Comparison of ENCODE assay signal across 2 cellular contexts in the genomic region with DNA sequence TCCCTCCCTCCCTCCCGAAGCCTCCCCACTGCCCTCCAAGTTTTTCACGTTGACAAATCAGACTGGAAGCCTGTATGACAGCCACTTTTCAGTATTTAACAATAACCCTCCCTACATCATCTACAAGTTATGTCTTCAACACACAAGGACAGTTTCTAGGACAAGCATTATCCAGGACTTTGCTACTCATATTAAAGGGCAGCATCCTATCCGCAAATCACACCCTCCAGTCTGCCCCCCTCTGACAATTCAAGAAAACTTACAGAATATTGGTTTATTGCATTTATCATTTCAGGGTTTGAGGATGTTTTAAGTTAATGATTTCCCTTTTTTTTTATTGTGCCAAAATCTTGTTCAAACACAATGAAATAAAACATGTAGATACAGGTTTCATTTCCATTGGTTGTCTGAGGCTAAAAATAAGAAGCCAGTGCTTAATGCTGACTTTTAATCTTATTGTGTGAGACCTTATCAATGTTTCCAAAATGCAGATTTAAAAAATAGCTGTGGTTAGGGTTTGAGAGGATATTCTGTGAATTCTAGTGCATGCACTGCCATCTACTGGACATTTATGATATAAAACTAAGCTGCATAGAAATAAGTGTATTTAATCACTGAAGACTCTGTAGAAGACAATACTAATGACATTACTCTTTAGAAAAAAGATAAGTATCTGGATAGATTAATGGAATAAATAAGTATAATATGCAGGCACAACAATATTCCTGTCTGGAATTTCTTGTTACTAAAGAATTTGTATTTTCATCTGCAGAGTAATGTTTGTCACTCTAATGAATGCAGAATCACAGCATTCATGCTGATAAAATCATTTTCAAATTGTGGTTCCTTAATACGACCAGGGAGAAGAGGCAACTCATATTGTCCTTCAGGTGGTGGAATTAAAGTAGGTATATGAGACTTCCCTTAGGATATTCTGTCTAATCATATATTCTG.
TF ChIP-seq lines count a peak whose summit lies in the region.

No MANE protein-coding gene starts in this region.

TF ChIP-seq in HEK293, 187 proteins besides CTCF, POLR2A, EP300 and RAD21:
- 0 out of 2 replicates have a peak, but pooled peaks have one; percentile 28 for TF ChIP-seq GFI1B (tag by site-specific recombination; IDR thresholded peaks at IDR 0.05)
- peak; percentile 47 for TF ChIP-seq ZNF660 (tag by site-specific recombination; IDR thresholded peaks at IDR 0.05)
- peak; percentile 96 for TF ChIP-seq ZNF654 (tag by site-specific recombination; IDR thresholded peaks at IDR 0.05; ENCODE audit: low read depth)
- TF ChIP-seq, protein P1, sequence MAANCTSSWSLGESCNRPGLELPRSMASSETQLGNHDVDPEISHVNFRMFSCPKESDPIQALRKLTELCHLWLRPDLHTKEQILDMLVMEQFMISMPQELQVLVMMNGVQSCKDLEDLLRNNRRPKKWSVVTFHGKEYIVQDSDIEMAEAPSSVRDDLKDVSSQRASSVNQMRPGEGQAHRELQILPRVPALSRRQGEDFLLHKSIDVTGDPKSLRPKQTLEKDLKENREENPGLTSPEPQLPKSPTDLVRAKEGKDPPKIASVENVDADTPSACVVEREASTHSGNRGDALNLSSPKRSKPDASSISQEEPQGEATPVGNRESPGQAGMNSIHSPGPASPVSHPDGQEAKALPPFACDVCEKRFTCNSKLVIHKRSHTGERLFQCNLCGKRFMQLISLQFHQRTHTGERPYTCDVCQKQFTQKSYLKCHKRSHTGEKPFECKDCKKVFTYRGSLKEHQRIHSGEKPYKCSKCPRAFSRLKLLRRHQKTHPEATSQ (tag by site-specific recombination; IDR thresholded peaks at IDR 0.05), result no peak
- no peak for TF ChIP-seq ZNF324 (tag by site-specific recombination; IDR thresholded peaks at IDR 0.05)
- no peak for TF ChIP-seq ZNF416 (tag by site-specific recombination; IDR thresholded peaks at IDR 0.05)
- TF ChIP-seq, protein P2, sequence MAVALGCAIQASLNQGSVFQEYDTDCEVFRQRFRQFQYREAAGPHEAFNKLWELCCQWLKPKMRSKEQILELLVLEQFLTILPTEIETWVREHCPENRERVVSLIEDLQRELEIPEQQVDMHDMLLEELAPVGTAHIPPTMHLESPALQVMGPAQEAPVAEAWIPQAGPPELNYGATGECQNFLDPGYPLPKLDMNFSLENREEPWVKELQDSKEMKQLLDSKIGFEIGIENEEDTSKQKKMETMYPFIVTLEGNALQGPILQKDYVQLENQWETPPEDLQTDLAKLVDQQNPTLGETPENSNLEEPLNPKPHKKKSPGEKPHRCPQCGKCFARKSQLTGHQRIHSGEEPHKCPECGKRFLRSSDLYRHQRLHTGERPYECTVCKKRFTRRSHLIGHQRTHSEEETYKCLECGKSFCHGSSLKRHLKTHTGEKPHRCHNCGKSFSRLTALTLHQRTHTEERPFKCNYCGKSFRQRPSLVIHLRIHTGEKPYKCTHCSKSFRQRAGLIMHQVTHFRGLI (tag by site-specific recombination; IDR thresholded peaks at IDR 0.05), result 0 out of 2 replicates have a peak, but pooled peaks have one; percentile 13
- TF ChIP-seq ZNF248 (tag by site-specific recombination; IDR thresholded peaks at IDR 0.05), result no peak
- no peak for TF ChIP-seq ZNF571 (tag by site-specific recombination; IDR thresholded peaks at IDR 0.05)
- no peak for TF ChIP-seq ZFP3 (tag by site-specific recombination; IDR thresholded peaks at IDR 0.05; ENCODE audit: low read depth)
- TF ChIP-seq, protein P3, sequence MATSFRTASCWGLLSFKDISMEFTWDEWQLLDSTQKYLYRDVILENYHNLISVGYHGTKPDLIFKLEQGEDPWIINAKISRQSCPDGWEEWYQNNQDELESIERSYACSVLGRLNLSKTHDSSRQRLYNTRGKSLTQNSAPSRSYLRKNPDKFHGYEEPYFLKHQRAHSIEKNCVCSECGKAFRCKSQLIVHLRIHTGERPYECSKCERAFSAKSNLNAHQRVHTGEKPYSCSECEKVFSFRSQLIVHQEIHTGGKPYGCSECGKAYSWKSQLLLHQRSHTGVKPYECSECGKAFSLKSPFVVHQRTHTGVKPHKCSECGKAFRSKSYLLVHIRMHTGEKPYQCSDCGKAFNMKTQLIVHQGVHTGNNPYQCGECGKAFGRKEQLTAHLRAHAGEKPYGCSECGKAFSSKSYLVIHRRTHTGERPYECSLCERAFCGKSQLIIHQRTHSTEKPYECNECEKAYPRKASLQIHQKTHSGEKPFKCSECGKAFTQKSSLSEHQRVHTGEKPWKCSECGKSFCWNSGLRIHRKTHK (tag by site-specific recombination; IDR thresholded peaks at IDR 0.05), result no peak
- no peak for TF ChIP-seq ZNF600 (tag by site-specific recombination; IDR thresholded peaks at IDR 0.05)
- TF ChIP-seq ZNF174 (tag by site-specific recombination; IDR thresholded peaks at IDR 0.05), result 0 out of 2 replicates have a peak, but pooled peaks have one; percentile 20
- TF ChIP-seq ZSCAN30 (tag by site-specific recombination; IDR thresholded peaks at IDR 0.05), result 0 out of 2 replicates have a peak, but pooled peaks have one; percentile 25
- TF ChIP-seq HOXD13 (CRISPR knock-in tag; IDR thresholded peaks at IDR 0.05; ENCODE audit: borderline replicate concordance), result no peak
- no peak for TF ChIP-seq ZNF777 (tag by site-specific recombination; IDR thresholded peaks at IDR 0.05; ENCODE audit: borderline replicate concordance)
- TF ChIP-seq YY1 (tag by site-specific recombination; IDR thresholded peaks at IDR 0.05), result no peak
- TF ChIP-seq ZNF2 (tag by site-specific recombination; IDR thresholded peaks at IDR 0.05), result 0 out of 2 replicates have a peak, but pooled peaks have one; percentile 14
- TF ChIP-seq ZNF426 (tag by site-specific recombination; IDR thresholded peaks at IDR 0.05), result no peak
TF ChIP-seq in HEK293: peak in this region for 7.

TF ChIP-seq in GM12878, 131 proteins besides CTCF, POLR2A, EP300 and RAD21:
- TF ChIP-seq HDAC2 (IDR thresholded peaks at IDR 0.05) (no peak), CBFB (IDR thresholded peaks at IDR 0.05; ENCODE audit: low read depth) (no peak), MYB (IDR thresholded peaks at IDR 0.05; ENCODE audit: borderline replicate concordance, low read depth, low read length) (no peak), NFXL1 (IDR thresholded peaks at IDR 0.05; ENCODE audit: borderline replicate concordance) (no peak), FOXK2 (IDR thresholded peaks at IDR 0.05) (no peak), SUPT20H (IDR thresholded peaks at IDR 0.05; ENCODE audit: borderline replicate concordance, control insufficient read depth, low read depth, low read length) (no peak), CHD4 (IDR thresholded peaks at IDR 0.05) (no peak), NFIC (IDR thresholded peaks at IDR 0.05; ENCODE audit: low read depth, low read length) (no peak), MTA3 (IDR thresholded peaks at IDR 0.05; ENCODE audit: borderline replicate concordance, low read length) (no peak), RUNX3 (IDR thresholded peaks at IDR 0.05; ENCODE audit: low read length) (peak; percentile 57), EGR1 (IDR thresholded peaks at IDR 0.05; ENCODE audit: borderline replicate concordance in 1 of 2, low read depth in 2 of 2, low read length in 2 of 2) (no peak), SUZ12 (IDR thresholded peaks at IDR 0.05; ENCODE audit: unreplicated experiment) (no peak), SMC3 (IDR thresholded peaks at IDR 0.05; ENCODE audit: borderline replicate concordance, low read length) (peak; percentile 88), POLR2AphosphoS5 (IDR thresholded peaks at IDR 0.05; ENCODE audit: low read length) (no peak), IKZF2 (IDR thresholded peaks at IDR 0.05) (no peak)
- TF ChIP-seq, protein P4, sequence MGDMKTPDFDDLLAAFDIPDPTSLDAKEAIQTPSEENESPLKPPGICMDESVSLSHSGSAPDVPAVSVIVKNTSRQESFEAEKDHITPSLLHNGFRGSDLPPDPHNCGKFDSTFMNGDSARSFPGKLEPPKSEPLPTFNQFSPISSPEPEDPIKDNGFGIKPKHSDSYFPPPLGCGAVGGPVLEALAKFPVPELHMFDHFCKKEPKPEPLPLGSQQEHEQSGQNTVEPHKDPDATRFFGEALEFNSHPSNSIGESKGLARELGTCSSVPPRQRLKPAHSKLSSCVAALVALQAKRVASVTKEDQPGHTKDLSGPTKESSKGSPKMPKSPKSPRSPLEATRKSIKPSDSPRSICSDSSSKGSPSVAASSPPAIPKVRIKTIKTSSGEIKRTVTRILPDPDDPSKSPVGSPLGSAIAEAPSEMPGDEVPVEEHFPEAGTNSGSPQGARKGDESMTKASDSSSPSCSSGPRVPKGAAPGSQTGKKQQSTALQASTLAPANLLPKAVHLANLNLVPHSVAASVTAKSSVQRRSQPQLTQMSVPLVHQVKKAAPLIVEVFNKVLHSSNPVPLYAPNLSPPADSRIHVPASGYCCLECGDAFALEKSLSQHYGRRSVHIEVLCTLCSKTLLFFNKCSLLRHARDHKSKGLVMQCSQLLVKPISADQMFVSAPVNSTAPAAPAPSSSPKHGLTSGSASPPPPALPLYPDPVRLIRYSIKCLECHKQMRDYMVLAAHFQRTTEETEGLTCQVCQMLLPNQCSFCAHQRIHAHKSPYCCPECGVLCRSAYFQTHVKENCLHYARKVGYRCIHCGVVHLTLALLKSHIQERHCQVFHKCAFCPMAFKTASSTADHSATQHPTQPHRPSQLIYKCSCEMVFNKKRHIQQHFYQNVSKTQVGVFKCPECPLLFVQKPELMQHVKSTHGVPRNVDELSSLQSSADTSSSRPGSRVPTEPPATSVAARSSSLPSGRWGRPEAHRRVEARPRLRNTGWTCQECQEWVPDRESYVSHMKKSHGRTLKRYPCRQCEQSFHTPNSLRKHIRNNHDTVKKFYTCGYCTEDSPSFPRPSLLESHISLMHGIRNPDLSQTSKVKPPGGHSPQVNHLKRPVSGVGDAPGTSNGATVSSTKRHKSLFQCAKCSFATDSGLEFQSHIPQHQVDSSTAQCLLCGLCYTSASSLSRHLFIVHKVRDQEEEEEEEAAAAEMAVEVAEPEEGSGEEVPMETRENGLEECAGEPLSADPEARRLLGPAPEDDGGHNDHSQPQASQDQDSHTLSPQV (IDR thresholded peaks at IDR 0.05), result peak; percentile 48; the same call in 1 of the 2 replicates
- TF ChIP-seq, protein P5, sequence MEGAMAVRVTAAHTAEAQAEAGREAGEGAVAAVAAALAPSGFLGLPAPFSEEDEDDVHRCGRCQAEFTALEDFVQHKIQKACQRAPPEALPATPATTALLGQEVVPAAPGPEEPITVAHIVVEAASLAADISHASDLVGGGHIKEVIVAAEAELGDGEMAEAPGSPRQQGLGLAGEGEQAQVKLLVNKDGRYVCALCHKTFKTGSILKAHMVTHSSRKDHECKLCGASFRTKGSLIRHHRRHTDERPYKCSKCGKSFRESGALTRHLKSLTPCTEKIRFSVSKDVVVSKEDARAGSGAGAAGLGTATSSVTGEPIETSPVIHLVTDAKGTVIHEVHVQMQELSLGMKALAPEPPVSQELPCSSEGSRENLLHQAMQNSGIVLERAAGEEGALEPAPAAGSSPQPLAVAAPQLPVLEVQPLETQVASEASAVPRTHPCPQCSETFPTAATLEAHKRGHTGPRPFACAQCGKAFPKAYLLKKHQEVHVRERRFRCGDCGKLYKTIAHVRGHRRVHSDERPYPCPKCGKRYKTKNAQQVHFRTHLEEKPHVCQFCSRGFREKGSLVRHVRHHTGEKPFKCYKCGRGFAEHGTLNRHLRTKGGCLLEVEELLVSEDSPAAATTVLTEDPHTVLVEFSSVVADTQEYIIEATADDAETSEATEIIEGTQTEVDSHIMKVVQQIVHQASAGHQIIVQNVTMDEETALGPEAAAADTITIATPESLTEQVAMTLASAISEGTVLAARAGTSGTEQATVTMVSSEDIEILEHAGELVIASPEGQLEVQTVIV (IDR thresholded peaks at IDR 0.05; ENCODE audit: borderline replicate concordance, partially characterized antibody), result no peak
